11 cellular contexts compared by ENCODE assay signal in the genomic region with DNA sequence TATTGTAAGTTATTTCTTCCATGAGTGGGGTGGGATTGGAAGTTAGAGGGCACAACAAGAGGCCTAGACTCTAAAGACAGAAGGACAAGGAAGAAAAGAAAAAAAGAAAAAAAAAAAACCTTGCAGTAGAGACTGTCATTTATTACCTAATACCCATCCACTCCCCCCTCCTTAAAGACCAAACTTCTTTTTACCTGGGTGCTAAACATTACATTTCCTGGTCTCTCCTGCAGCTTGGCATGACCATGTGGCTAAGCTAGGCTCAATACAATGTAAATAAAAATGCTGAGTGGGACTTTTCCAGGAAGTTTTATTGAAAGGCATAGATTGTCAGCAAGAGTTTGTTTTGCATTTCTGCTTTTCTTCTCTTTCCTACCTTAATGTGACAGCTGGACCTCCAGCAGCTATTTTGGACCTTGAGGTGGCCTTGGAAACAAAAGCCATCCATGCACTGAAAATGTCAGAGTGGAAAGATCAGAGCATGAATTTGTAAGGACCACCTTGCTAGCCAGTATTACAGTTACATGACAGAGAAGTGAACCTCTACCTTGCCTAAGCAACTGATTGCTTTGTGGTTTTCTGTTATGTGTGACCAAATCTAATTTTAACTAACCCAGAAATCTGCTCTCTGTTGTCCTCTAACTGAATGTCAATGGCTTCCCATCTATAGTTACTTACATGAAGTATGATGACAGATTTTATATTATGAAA.
DNase-seq lines count a peak whose midpoint lies in the region; ATAC-seq and FAIRE-seq lines count a peak whose summit lies in the region.
"Had no signal": no experiment of that assay in that cellular context is flagged by ENCODE, and none has a peak within 500 bp of the region (broad histone marks: within the 10 kb centered on the region; RNA-seq: fewer than 3 reads in every experiment).

No MANE protein-coding gene starts in this region.

- ATAC-seq in GM18511 (IDR thresholded peaks at IDR 0.05; ENCODE audit: unreplicated experiment) (peak; percentile 92), GM21447 (IDR thresholded peaks at IDR 0.05; ENCODE audit: unreplicated experiment) (peak; percentile 93), HG03354 (IDR thresholded peaks at IDR 0.05; ENCODE audit: poor library complexity, severe bottlenecking, unreplicated experiment) (peak; percentile 92)

- peak overlapping the region; percentile 30 for H3K27ac Mint-ChIP-seq in activated naive CD8-positive, alpha-beta T cell treated with anti-CD3 and anti-CD28 coated beads for 36 hours
- H3K27ac Mint-ChIP-seq: stimulated activated naive CD8-positive, alpha-beta T cell treated with anti-CD3 and anti-CD28 coated beads, Interleukin-15, Interleukin-2, amounts not matched to agents 100 ng/mL and 50 ng/mL, for 24 hours had no signal

- no peaks in the 10 kb centered on the region for H3K36me3 Mint-ChIP-seq in activated naive CD8-positive, alpha-beta T cell treated with anti-CD3 and anti-CD28 coated beads for 36 hours

- no peak for DNase-seq in activated naive CD8-positive, alpha-beta T cell treated with anti-CD3 and anti-CD28 coated beads for 36 hours
- DNase-seq in COLO668 (lab: John Stamatoyannopoulos, UW; ENCODE audit: unreplicated experiment) (no peak), amniotic stem cell (lab: John Stamatoyannopoulos, UW) (no peak), HTR-8/SVneo (ENCODE audit: insufficient read length, low spot score) (no peak)
- DNase-seq in central memory CD4-positive, alpha-beta T cell = no peak
- DNase-seq: NCI-H1694 had no signal

- H3K4me3 Mint-ChIP-seq in activated naive CD8-positive, alpha-beta T cell treated with anti-CD3 and anti-CD28 coated beads for 36 hours = no peak overlapping the region
- H3K4me3 Mint-ChIP-seq: stimulated activated naive CD8-positive, alpha-beta T cell treated with anti-CD3 and anti-CD28 coated beads, Interleukin-15, Interleukin-2, amounts not matched to agents 100 ng/mL and 50 ng/mL, for 24 hours had no signal

- no peak for FAIRE-seq in HTR-8/SVneo (lab: Jason Lieb, UNC)
- FAIRE-seq: bronchial epithelial cell had no signal

- peaks cover 30% of the 10 kb centered on the region for H3K4me1 Mint-ChIP-seq in activated naive CD8-positive, alpha-beta T cell treated with anti-CD3 and anti-CD28 coated beads for 36 hours

- no peaks in the 10 kb centered on the region for H3K27me3 Mint-ChIP-seq in activated naive CD8-positive, alpha-beta T cell treated with anti-CD3 and anti-CD28 coated beads for 36 hours
- H3K27me3 Mint-ChIP-seq: stimulated activated naive CD8-positive, alpha-beta T cell treated with anti-CD3 and anti-CD28 coated beads, Interleukin-15, Interleukin-2, amounts not matched to agents 100 ng/mL and 50 ng/mL, for 24 hours had no signal

- H3K9me3 Mint-ChIP-seq in activated naive CD8-positive, alpha-beta T cell treated with anti-CD3 and anti-CD28 coated beads for 36 hours = peaks cover 5% of the 10 kb centered on the region
- H3K9me3 Mint-ChIP-seq: stimulated activated naive CD8-positive, alpha-beta T cell treated with anti-CD3 and anti-CD28 coated beads, Interleukin-15, Interleukin-2, amounts not matched to agents 100 ng/mL and 50 ng/mL, for 24 hours had no signal
